Comparison of ENCODE assay signal across 33 cellular contexts in the genomic region with DNA sequence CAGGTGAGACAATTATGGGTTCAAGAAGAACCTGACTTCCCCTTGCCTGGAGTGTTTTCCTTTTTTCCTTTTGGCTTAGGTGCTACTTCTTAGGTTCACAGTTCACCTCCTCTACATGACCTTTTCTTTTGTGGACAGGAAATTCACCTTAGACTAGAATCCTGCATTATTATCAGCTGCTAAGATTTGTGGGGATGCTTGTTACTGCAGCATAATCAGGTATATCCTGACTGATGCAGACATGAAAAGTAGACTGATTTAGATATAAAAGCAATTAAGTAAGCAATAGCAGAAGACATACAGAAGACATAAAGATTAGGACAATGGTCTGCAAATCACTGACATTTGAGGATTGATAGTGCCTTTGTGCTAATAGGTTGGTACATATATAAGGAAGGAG.
DNase-seq lines count a peak whose midpoint lies in the region; ATAC-seq, FAIRE-seq and TF ChIP-seq lines count a peak whose summit lies in the region.
"Had no signal": no experiment of that assay in that cellular context is flagged by ENCODE, and none has a peak within 500 bp of the region (broad histone marks: within the 10 kb centered on the region; RNA-seq: fewer than 3 reads in every experiment).

No MANE protein-coding gene starts in this region.

- H3K9me1 ChIP-seq in K562 (ENCODE audit: control insufficient read depth, insufficient read depth, low read length): no peaks in the 10 kb centered on the region

- no peak for TF ChIP-seq RAD21 in HepG2 (CRISPR knock-in tag; IDR thresholded peaks at IDR 0.05)
- TF ChIP-seq RAD21 in K562 (CRISPR knock-in tag; conservative IDR thresholded peaks at IDR 0.05 in 1 of 2, IDR thresholded peaks at IDR 0.05 in 1 of 2): no peak

- H4K20me1 ChIP-seq in HepG2 (ENCODE audit: insufficient read depth, low read length): no peaks in the 10 kb centered on the region
- no peaks in the 10 kb centered on the region for H4K20me1 ChIP-seq in K562 (replicated peaks; ENCODE audit: control insufficient read depth, insufficient read depth, low read length)
- H4K20me1 ChIP-seq: BLaER1; BLaER1 treated with 17β-estradiol and CSF1 and Interleukin-3, amounts not matched to agents 10 nM and 100 nM had no signal

- no TSS peak for BruUV-seq in HepG2 (replicated peaks; lab: Mats Ljungman, UMichigan)
- BruUV-seq in K562 (replicated peaks; lab: Mats Ljungman, UMichigan): no TSS peak

- intact Hi-C loops in HepG2 (cut with micrococcal nuclease; ENCODE audit: unreplicated experiment): no loop called here
- intact Hi-C loops in right lobe of liver (cut with DNase I): no loop called here
- intact Hi-C loops in K562 (cut with micrococcal nuclease): no loop called here

- CTCF ChIA-PET in HepG2 (lab: Yijun Ruan, JAX; ENCODE audit: low intra/inter-chr PET ratio, low total read pairs) (no interaction called here), HEK293 (lab: Yijun Ruan, JAX) (no interaction called here), K562 (lab: Yijun Ruan, JAX; ENCODE audit: low intra/inter-chr PET ratio) (no interaction called here)

- no peaks in the 10 kb centered on the region for H3K4me1 ChIP-seq in HepG2 (ENCODE audit: insufficient read depth, low read length)
- H3K4me1 ChIP-seq in right lobe of liver: peaks cover 0 to 36% (median 17%) of the 10 kb centered on the region in 4 donors
- H3K4me1 ChIP-seq in HEK293 (ENCODE audit: control insufficient read depth, insufficient read depth, low read length): no peaks in the 10 kb centered on the region
- H3K4me1 ChIP-seq in K562 (replicated peaks in 1 of 2; ENCODE audit: control insufficient read depth in 2 of 2, insufficient read depth in 2 of 2, low read length in 2 of 2): no peaks in the 10 kb centered on the region
- H3K4me1 ChIP-seq: A549, BE2C, Caco-2 had no signal

- no peak overlapping the region for H3K27ac ChIP-seq in HepG2 (ENCODE audit: extremely low read length, insufficient read depth, low read length)
- H3K27ac ChIP-seq in right lobe of liver: no peak overlapping the region
- H3K27ac ChIP-seq in HEK293 (ENCODE audit: extremely low read depth, low read depth, low read length): no peak overlapping the region
- H3K27ac ChIP-seq in K562 (ENCODE audit: extremely low read depth, low read depth, low read length): no peak overlapping the region
- H3K27ac ChIP-seq: 22Rv1; A549; BLaER1; BLaER1 treated with 17β-estradiol and CSF1 and Interleukin-3, amounts not matched to agents 10 nM and 100 nM; C4-2B had no signal

- TF ChIP-seq CTCF in HepG2 (CRISPR knock-in tag; IDR thresholded peaks at IDR 0.05) (no peak), right lobe of liver (IDR thresholded peaks at IDR 0.05) (no peak), HEK293 (tag by site-specific recombination; IDR thresholded peaks at IDR 0.05) (no peak), K562 (IDR thresholded peaks at IDR 0.05 in 2 of 3, conservative IDR thresholded peaks at IDR 0.05 in 1 of 3; ENCODE audit: insufficient read depth in 2 of 3, low read depth in 1 of 3, low read length in 3 of 3) (no peak)

- H3K27me3 ChIP-seq in HepG2 (ENCODE audit: control insufficient read depth in 1 of 2, insufficient read depth in 2 of 2, low read length in 2 of 2) (no peaks in the 10 kb centered on the region), right lobe of liver (no peaks in the 10 kb centered on the region), K562 (ENCODE audit: control insufficient read depth in 2 of 2, insufficient read depth in 2 of 2, low read length in 2 of 2) (no peaks in the 10 kb centered on the region)
- H3K27me3 ChIP-seq: BE2C; BLaER1; BLaER1 treated with 17β-estradiol and CSF1 and Interleukin-3, amounts not matched to agents 10 nM and 100 nM had no signal

- H3K79me2 ChIP-seq in HepG2 (ENCODE audit: insufficient read depth, low read length): no peaks in the 10 kb centered on the region
- no peaks in the 10 kb centered on the region for H3K79me2 ChIP-seq in K562 (ENCODE audit: control insufficient read depth, insufficient read depth, low read length)

- in situ Hi-C loops in HepG2 (cut with HindIII; ENCODE audit: extremely low pct_ligation_motif_present, low pct_unique_long_range_greater_than_20kb) (no loop called here), K562 (cut with MboI) (no loop called here)

- H3K4me3 ChIP-seq in HepG2 (replicated peaks in 1 of 3; ENCODE audit: insufficient read depth in 1 of 3, low read depth in 2 of 3, low read length in 3 of 3) (no peak overlapping the region), right lobe of liver (no peak overlapping the region), HEK293 (ENCODE audit: low read depth, low read length) (no peak overlapping the region), K562 (no peak overlapping the region)
- H3K4me3 ChIP-seq: A549; BLaER1; BLaER1 treated with 17β-estradiol and CSF1 and Interleukin-3, amounts not matched to agents 10 nM and 100 nM had no signal

- no peak overlapping the region for H2AFZ ChIP-seq in HepG2 (ENCODE audit: low read length)
- no peak overlapping the region for H2AFZ ChIP-seq in K562 (ENCODE audit: low read depth, low read length)

- FAIRE-seq in HepG2 (lab: Jason Lieb, UNC) (no peak), K562 (lab: Jason Lieb, UNC) (no peak)
- FAIRE-seq: A204.1, A549, D721Med had no signal

- H3K36me3 ChIP-seq in HepG2 (replicated peaks in 1 of 2; ENCODE audit: control insufficient read depth in 1 of 2, insufficient read depth in 2 of 2, low read length in 2 of 2): no peaks in the 10 kb centered on the region
- no peaks in the 10 kb centered on the region for H3K36me3 ChIP-seq in right lobe of liver
- H3K36me3 ChIP-seq in HEK293 (ENCODE audit: control insufficient read depth in 2 of 2, insufficient read depth in 1 of 2, low read length in 2 of 2): no peaks in the 10 kb centered on the region
- no peaks in the 10 kb centered on the region for H3K36me3 ChIP-seq in K562 (ENCODE audit: control insufficient read depth, insufficient read depth, low read length)
- H3K36me3 ChIP-seq: BE2C; BLaER1; BLaER1 treated with 17β-estradiol and CSF1 and Interleukin-3, amounts not matched to agents 10 nM and 100 nM had no signal

- H3K9me3 ChIP-seq in HepG2 (ENCODE audit: low read length) (no peaks in the 10 kb centered on the region), right lobe of liver (no peaks in the 10 kb centered on the region), HEK293 (ENCODE audit: control insufficient read depth, insufficient read depth, low read depth, low read length) (no peaks in the 10 kb centered on the region), K562 (replicated peaks; ENCODE audit: control insufficient read depth, insufficient read depth, low read depth, low read length) (0 out of 2 replicates have a peak, but pooled peaks cover 2% of the 10 kb centered on the region)
- H3K9me3 ChIP-seq: A549, BE2C, Caco-2 had no signal

- H3K9ac ChIP-seq in HepG2 (ENCODE audit: insufficient read depth, low read depth, low read length) (no peak overlapping the region), K562 (ENCODE audit: insufficient read depth in 1 of 2, low read depth in 2 of 2, low read length in 2 of 2) (no peak overlapping the region)
- H3K9ac ChIP-seq: BLaER1; BLaER1 treated with 17β-estradiol and CSF1 and Interleukin-3, amounts not matched to agents 10 nM and 100 nM had no signal

- H3K4me2 ChIP-seq in HepG2 (ENCODE audit: low read depth, low read length) (no peak overlapping the region), K562 (ENCODE audit: insufficient read depth, low read length) (no peak overlapping the region)
- H3K4me2 ChIP-seq: A549; BLaER1; BLaER1 treated with 17β-estradiol and CSF1 and Interleukin-3, amounts not matched to agents 10 nM and 100 nM had no signal

- TF ChIP-seq POLR2A in HepG2 (IDR thresholded peaks at IDR 0.05; ENCODE audit: insufficient read depth in 1 of 2, low read depth in 2 of 2, low read length in 2 of 2): no peak
- TF ChIP-seq POLR2A in right lobe of liver (IDR thresholded peaks at IDR 0.05): no peak
- TF ChIP-seq POLR2A in K562 (conservative IDR thresholded peaks at IDR 0.05): no peak

- no peak for TF ChIP-seq EP300 in HepG2 (IDR thresholded peaks at IDR 0.05; ENCODE audit: low read depth in 2 of 2, low read length in 2 of 2)
- no peak for TF ChIP-seq EP300 in HepG2 (CRISPR knock-in tag; IDR thresholded peaks at IDR 0.05; ENCODE audit: borderline replicate concordance)
- no peak for TF ChIP-seq EP300 in K562 (IDR thresholded peaks at IDR 0.05; ENCODE audit: low read length)

- POLR2A ChIA-PET in HepG2 (lab: Yijun Ruan, JAX): no interaction called here
- POLR2A ChIA-PET in HEK293 (lab: Yijun Ruan, JAX): no interaction called here
- POLR2A ChIA-PET in K562 (lab: Yijun Ruan, JAX): no interaction called here

- ATAC-seq in HepG2 (no peak), right lobe of liver (no peak), K562 (no peak), HG02970 (IDR thresholded peaks at IDR 0.05; ENCODE audit: low FRiP score, unreplicated experiment) (no peak), GM18907 (IDR thresholded peaks at IDR 0.05; ENCODE audit: unreplicated experiment) (no peak)
- ATAC-seq: A549; CD8-positive, alpha-beta T cell had no signal

- DNase-seq in HepG2 (ENCODE audit: low spot score) (no peak), right lobe of liver (no peak), K562 (ENCODE audit: extremely low read depth in 1 of 4, low spot score in 3 of 4) (no peak)
- DNase-seq: 8988T; ACHN; AML-193; BE2C; C1 segment of cervical spinal cord; Caco-2; Calu3; CD4-positive, alpha-beta memory T cell; CD4-positive, alpha-beta T cell; CD4-positive, CD25-positive, alpha-beta regulatory T cell; CD8-positive, alpha-beta memory T cell; CD8-positive, alpha-beta T cell; COR-L47; DMS 273 treated with DMSO at 0.1 percent for 48 hours; DMS153; DMS53; DMS79; DMS79 treated with DMSO at 0.1 percent for 48 hours; DND-41; EL had no signal

TF ChIP-seq in HepG2, 621 proteins besides CTCF, POLR2A, EP300 and RAD21:
- peak; percentile 82; the same call in 1 of the 2 replicates for TF ChIP-seq RBAK (CRISPR knock-in tag; IDR thresholded peaks at IDR 0.05)
- peak; percentile 94 for TF ChIP-seq ZNF12 (CRISPR knock-in tag; IDR thresholded peaks at IDR 0.05)
- TF ChIP-seq SMYD3 (CRISPR knock-in tag; IDR thresholded peaks at IDR 0.05): no peak

TF ChIP-seq in HEK293, 187 proteins besides CTCF, POLR2A, EP300 and RAD21 (continues in another document):
- TF ChIP-seq KLF10 (tag by site-specific recombination; IDR thresholded peaks at IDR 0.05): no peak
- TF ChIP-seq ZNF169 (tag by site-specific recombination; IDR thresholded peaks at IDR 0.05): no peak

TF ChIP-seq in K562, 482 proteins besides CTCF, POLR2A, EP300 and RAD21:
- TF ChIP-seq BRD9 (IDR thresholded peaks at IDR 0.05; ENCODE audit: low read depth, partially characterized antibody): no peak
- peak; percentile 29 for TF ChIP-seq RBM25 (IDR thresholded peaks at IDR 0.05; ENCODE audit: low read depth, low read length, severe bottlenecking)
- no peak for TF ChIP-seq PRPF4 (IDR thresholded peaks at IDR 0.05; ENCODE audit: insufficient read depth, low read depth, low read length, poor library complexity, severe bottlenecking)
- TF ChIP-seq ZNF12 (CRISPR knock-in tag; IDR thresholded peaks at IDR 0.05): peak; percentile 57; the same call in 1 of the 2 replicates
- TF ChIP-seq ASH1L (IDR thresholded peaks at IDR 0.05; ENCODE audit: borderline replicate concordance, low read depth, partially characterized antibody): no peak
- TF ChIP-seq TOE1 (IDR thresholded peaks at IDR 0.05; ENCODE audit: borderline replicate concordance): no peak
- no peak for TF ChIP-seq TOE1 (CRISPR knock-in tag; IDR thresholded peaks at IDR 0.05; ENCODE audit: borderline replicate concordance, low read depth)
